18 cellular contexts compared by ENCODE assay signal in the genomic region with DNA sequence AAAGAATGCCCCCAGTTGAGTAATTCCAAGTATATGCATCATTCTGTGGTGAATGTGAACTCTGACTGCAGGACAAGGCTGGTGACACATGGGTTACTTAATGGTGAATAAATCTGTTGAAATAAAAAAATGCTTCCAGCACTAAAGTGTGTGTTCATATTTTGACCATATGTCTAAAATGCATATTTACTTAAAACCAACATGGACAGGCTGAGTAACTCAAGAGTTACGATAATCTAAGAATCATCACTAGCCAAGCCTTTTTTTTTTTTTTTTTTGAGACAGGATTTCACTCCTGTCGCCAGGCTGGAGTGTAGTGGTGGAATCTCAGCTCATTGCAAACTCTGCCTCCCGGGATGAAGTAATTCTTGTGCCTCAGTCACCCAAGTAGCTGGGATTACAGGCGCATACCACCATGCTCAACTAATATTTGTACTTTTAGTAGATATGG. TPM values are rescaled to one million over a fixed set of nuclear protein-coding genes. Genes with fewer than 3 reads are reported as not detected.
A peak's percentile ranks its signal among the peaks of the same experiment; 100 is the strongest.
DNase-seq lines count a peak whose midpoint lies in the region; ATAC-seq and TF ChIP-seq lines count a peak whose summit lies in the region.
"Had no signal": no experiment of that assay in that cellular context is flagged by ENCODE, and none has a peak within 500 bp of the region (broad histone marks: within the 10 kb centered on the region; RNA-seq: fewer than 3 reads in every experiment).

No MANE protein-coding gene starts in this region.

- no peak overlapping the region for H2BK5ac ChIP-seq in trophoblast cell (ENCODE audit: low read depth, low read length, poor library complexity)

- POLR2A ChIA-PET in Panc1 (lab: Charles Lee), result no interaction called here

- no peak overlapping the region for H2BK12ac ChIP-seq in trophoblast cell (ENCODE audit: low read length)

- H3K4me3 ChIP-seq in Panc1 (ENCODE audit: low read depth in 2 of 2, low read length in 2 of 2) (no peak overlapping the region), epithelial cell of esophagus (ENCODE audit: low read length) (no peak overlapping the region), trophoblast cell (ENCODE audit: low read depth, low read length) (no peak overlapping the region)

- H3K27ac Mint-ChIP-seq in activated naive CD4-positive, alpha-beta T cell treated with anti-CD3 and anti-CD28 coated beads, Interleukin-2, amount 50 U/mL, for 72 hours, result no peak overlapping the region
- H3K27ac Mint-ChIP-seq in activated T-helper 2 cell treated with anti-CD3 and anti-CD28 coated beads, Interferon-gamma antibody, Interleukin-2, Interleukin-4, amounts not matched to agents 10 μg/mL and 5 μg/mL and 100 μg/mL, durations not matched to agents 14 hours and 24 hours and 36 hours, result no peak overlapping the region
- H3K27ac Mint-ChIP-seq: activated naive CD4-positive, alpha-beta T cell treated with anti-CD3 and anti-CD28 coated beads, Interleukin-2, amount 50 U/mL, for 24 hours; CD8-positive, alpha-beta memory T cell; naive thymus-derived CD4-positive, alpha-beta T cell; stimulated activated naive CD8-positive, alpha-beta T cell treated with anti-CD3 and anti-CD28 coated beads, Interleukin-15, Interleukin-2, amounts not matched to agents 100 ng/mL and 50 ng/mL, for 24 hours had no signal

- BruUV-seq in Panc1 (replicated peaks; lab: Mats Ljungman, UMichigan), result no TSS peak

- no peak overlapping the region for H3K27ac ChIP-seq in Panc1 (ENCODE audit: low read length)
- no peak overlapping the region for H3K27ac ChIP-seq in trophoblast cell (ENCODE audit: low read depth, low read length)

- no peaks in the 10 kb centered on the region for H3K27me3 Mint-ChIP-seq in activated T-helper 2 cell treated with anti-CD3 and anti-CD28 coated beads, Interferon-gamma antibody, Interleukin-2, Interleukin-4, amounts not matched to agents 10 μg/mL and 5 μg/mL and 100 μg/mL, durations not matched to agents 14 hours and 24 hours and 36 hours (ENCODE audit: low read depth)

- no peaks in the 10 kb centered on the region for H3K4me1 ChIP-seq in Panc1 (ENCODE audit: control insufficient read depth, insufficient read depth, low read length)
- no peaks in the 10 kb centered on the region for H3K4me1 ChIP-seq in trophoblast cell (ENCODE audit: control insufficient read depth in 1 of 2, insufficient read depth in 2 of 2, low read length in 2 of 2)

- no peak overlapping the region for H3K9ac ChIP-seq in trophoblast cell (ENCODE audit: low read length)

- H3K27me3 ChIP-seq in Panc1 (ENCODE audit: control insufficient read depth, insufficient read depth, low read length) (no peaks in the 10 kb centered on the region), trophoblast cell (ENCODE audit: insufficient read depth, low read length) (no peaks in the 10 kb centered on the region)

- no peak overlapping the region for H4K8ac ChIP-seq in trophoblast cell (ENCODE audit: low read depth, low read length)

- WGBS in trophoblast cell (ENCODE audit: extremely low coverage, insufficient coverage, insufficient read length), result no CpG with 5 or more reads among the region's 4 CpGs

- no peak for ATAC-seq in Panc1
- no peak for ATAC-seq in activated naive CD4-positive, alpha-beta T cell treated with anti-CD3 and anti-CD28 coated beads, Interleukin-2, amount 50 U/mL, for 72 hours
- ATAC-seq in GM18861 (IDR thresholded peaks at IDR 0.05; ENCODE audit: unreplicated experiment), result no peak
- no peak for ATAC-seq in GM21526 (IDR thresholded peaks at IDR 0.05; ENCODE audit: low FRiP score, unreplicated experiment)
- ATAC-seq: left cardiac atrium; naive thymus-derived CD4-positive, alpha-beta T cell had no signal

- no peak overlapping the region for H2AFZ ChIP-seq in trophoblast cell (ENCODE audit: insufficient read depth, low read length, poor library complexity)

- no peak overlapping the region for H3K4ac ChIP-seq in trophoblast cell (ENCODE audit: low read depth, low read length)

- intact Hi-C loops in Panc1 (cut with micrococcal nuclease; ENCODE audit: unreplicated experiment), result no loop called here
- intact Hi-C loops in activated T-helper 2 cell treated with anti-CD3 and anti-CD28 coated beads, Interferon-gamma antibody, Interleukin-2, Interleukin-4, amounts not matched to agents 10 μg/mL and 5 μg/mL and 100 μg/mL, durations not matched to agents 14 hours and 24 hours and 36 hours (cut with micrococcal nuclease), result no loop called here

- no peak overlapping the region for H3K4me3 Mint-ChIP-seq in activated T-helper 2 cell treated with anti-CD3 and anti-CD28 coated beads, Interferon-gamma antibody, Interleukin-2, Interleukin-4, amounts not matched to agents 10 μg/mL and 5 μg/mL and 100 μg/mL, durations not matched to agents 14 hours and 24 hours and 36 hours (ENCODE audit: low read depth)
- H3K4me3 Mint-ChIP-seq: activated naive CD4-positive, alpha-beta T cell treated with anti-CD3 and anti-CD28 coated beads, Interleukin-2, amount 50 U/mL, for 24 hours; CD8-positive, alpha-beta memory T cell; naive thymus-derived CD4-positive, alpha-beta T cell; stimulated activated naive CD8-positive, alpha-beta T cell treated with anti-CD3 and anti-CD28 coated beads, Interleukin-15, Interleukin-2, amounts not matched to agents 100 ng/mL and 50 ng/mL, for 24 hours had no signal

- H3K18ac ChIP-seq in trophoblast cell (ENCODE audit: low read length), result no peak overlapping the region

- in situ Hi-C loops in Panc1 (cut with HindIII; ENCODE audit: low pct_unique_long_range_greater_than_20kb, low sequenced_read_pairs), result no loop called here

- H3K23ac ChIP-seq in trophoblast cell (ENCODE audit: low read length), result no peak overlapping the region

- H2BK120ac ChIP-seq in trophoblast cell (ENCODE audit: insufficient read depth, low read length, poor library complexity), result no peak overlapping the region

- no peak overlapping the region for H2AK5ac ChIP-seq in trophoblast cell (ENCODE audit: low read length)

- no peak overlapping the region for H4K91ac ChIP-seq in trophoblast cell (ENCODE audit: low read depth, low read length)

- H3K4me2 ChIP-seq in trophoblast cell (ENCODE audit: low read length), result no peak overlapping the region

- TF ChIP-seq CTCF in Panc1 (IDR thresholded peaks at IDR 0.05) (no peak), epithelial cell of esophagus (IDR thresholded peaks at IDR 0.05; ENCODE audit: insufficient read depth, low read depth, low read length, missing control alignments) (no peak)

- no peaks in the 10 kb centered on the region for H3K4me1 Mint-ChIP-seq in activated T-helper 2 cell treated with anti-CD3 and anti-CD28 coated beads, Interferon-gamma antibody, Interleukin-2, Interleukin-4, amounts not matched to agents 10 μg/mL and 5 μg/mL and 100 μg/mL, durations not matched to agents 14 hours and 24 hours and 36 hours (ENCODE audit: low read depth)
- H3K4me1 Mint-ChIP-seq: activated naive CD4-positive, alpha-beta T cell treated with anti-CD3 and anti-CD28 coated beads, Interleukin-2, amount 50 U/mL, for 24 hours; CD8-positive, alpha-beta memory T cell; naive thymus-derived CD4-positive, alpha-beta T cell had no signal

- H4K12ac ChIP-seq in trophoblast cell (ENCODE audit: low read depth, low read length), result no peak overlapping the region

- H3K79me1 ChIP-seq in trophoblast cell (ENCODE audit: low read length), result no peaks in the 10 kb centered on the region

- H3K9me3 Mint-ChIP-seq in activated naive CD4-positive, alpha-beta T cell treated with anti-CD3 and anti-CD28 coated beads, Interleukin-2, amount 50 U/mL, for 72 hours, result peaks cover 0 to 4% of the 10 kb centered on the region in 2 donors
- H3K9me3 Mint-ChIP-seq in activated T-helper 2 cell treated with anti-CD3 and anti-CD28 coated beads, Interferon-gamma antibody, Interleukin-2, Interleukin-4, amounts not matched to agents 10 μg/mL and 5 μg/mL and 100 μg/mL, durations not matched to agents 14 hours and 24 hours and 36 hours, result no peaks in the 10 kb centered on the region

- H3K9me3 ChIP-seq in Panc1 (ENCODE audit: control insufficient read depth, insufficient read depth, low read depth, low read length), result no peaks in the 10 kb centered on the region
- no peaks in the 10 kb centered on the region for H3K9me3 ChIP-seq in trophoblast cell (ENCODE audit: insufficient read depth, low read depth, low read length)

- H3K14ac ChIP-seq in trophoblast cell (ENCODE audit: low read length), result no peak overlapping the region

- no peaks in the 10 kb centered on the region for H3K79me2 ChIP-seq in trophoblast cell (ENCODE audit: control insufficient read depth, insufficient read depth, low read length, poor library complexity)

- no peaks in the 10 kb centered on the region for H3K36me3 Mint-ChIP-seq in activated naive CD4-positive, alpha-beta T cell treated with anti-CD3 and anti-CD28 coated beads, Interleukin-2, amount 50 U/mL, for 72 hours
- H3K36me3 Mint-ChIP-seq in activated T-helper 2 cell treated with anti-CD3 and anti-CD28 coated beads, Interferon-gamma antibody, Interleukin-2, Interleukin-4, amounts not matched to agents 10 μg/mL and 5 μg/mL and 100 μg/mL, durations not matched to agents 14 hours and 24 hours and 36 hours (ENCODE audit: low read depth), result no peaks in the 10 kb centered on the region
- H3K36me3 Mint-ChIP-seq: activated naive CD4-positive, alpha-beta T cell treated with anti-CD3 and anti-CD28 coated beads, Interleukin-2, amount 50 U/mL, for 24 hours; CD8-positive, alpha-beta memory T cell; naive thymus-derived CD4-positive, alpha-beta T cell had no signal

- no peaks in the 10 kb centered on the region for H3K36me3 ChIP-seq in Panc1 (ENCODE audit: control insufficient read depth, insufficient read depth, low read length)
- no peaks in the 10 kb centered on the region for H3K36me3 ChIP-seq in trophoblast cell (ENCODE audit: control insufficient read depth in 1 of 2, insufficient read depth in 2 of 2, low read length in 2 of 2)

- DNase-seq in EH (ENCODE audit: low read depth) (peak; percentile 98), Panc1 (ENCODE audit: low read depth, low spot score) (peak; percentile 12), epithelial cell of esophagus (ENCODE audit: low read depth) (peak; percentile 88), trophoblast cell (peak; percentile 78 to 91)
- no peak for DNase-seq in activated naive CD4-positive, alpha-beta T cell treated with anti-CD3 and anti-CD28 coated beads, Interleukin-2, amount 50 U/mL, for 72 hours (ENCODE audit: low spot score in 2 of 2)
- DNase-seq in activated T-helper 2 cell treated with anti-CD3 and anti-CD28 coated beads, Interferon-gamma antibody, Interleukin-2, Interleukin-4, amounts not matched to agents 10 μg/mL and 5 μg/mL and 100 μg/mL, durations not matched to agents 14 hours and 24 hours and 36 hours (ENCODE audit: low spot score), result no peak
- DNase-seq: CD8-positive, alpha-beta memory T cell; cortex of kidney; left cardiac atrium; naive thymus-derived CD4-positive, alpha-beta T cell; NCI-H1092 treated with DMSO at 0.1 percent for 48 hours; NCI-H524 treated with DMSO at 0.1 percent for 48 hours; Right ventricle myocardium superior had no signal

- CTCF ChIA-PET in Panc1 (lab: Charles Lee), result interaction anchor here (0.5 kb wide), 1 partner anchor 107 kb away, joined by 10 read pairs; no protein-coding TSS in a partner anchor

RNA-seq across cellular contexts. Expression of a gene that starts 47.1 kb away (rescaled TPM):
- 0.13 TPM for total RNA-seq in Panc1 (2021; ENCODE audit: unreplicated experiment)
- 0.17 TPM for polyA plus RNA-seq in Panc1 (2012; ENCODE audit: insufficient read length)
- polyA plus RNA-seq in trophoblast cell (2013), result 13.0 and 15.2 TPM in 2 replicates
- under 1 TPM; 0.08 to 0.27 TPM for total RNA-seq in activated naive CD4-positive, alpha-beta T cell treated with anti-CD3 and anti-CD28 coated beads, Interleukin-2, amount 50 U/mL, for 72 hours
- not detected in 2 replicates for total RNA-seq in activated T-helper 2 cell treated with anti-CD3 and anti-CD28 coated beads, Interferon-gamma antibody, Interleukin-2, Interleukin-4, amounts not matched to agents 10 μg/mL and 5 μg/mL and 100 μg/mL, durations not matched to agents 14 hours and 24 hours and 36 hours
- total RNA-seq: CD8-positive, alpha-beta memory T cell; HT-29; naive thymus-derived CD4-positive, alpha-beta T cell had no signal
- polyA plus RNA-seq: CD8-positive, alpha-beta memory T cell; naive thymus-derived CD4-positive, alpha-beta T cell had no signal

Comparison
In these comparisons a context has a peak if more than half of its experiments do, and no peak if none do; other contexts are left out.
1. DNase-seq: peak in EH (single experiment), Panc1 (single experiment), epithelial cell of esophagus (single experiment) and trophoblast cell (2 of 2); none in activated naive CD4-positive, alpha-beta T cell treated with anti-CD3 and anti-CD28 coated beads, Interleukin-2, amount 50 U/mL, for 72 hours (0 of 2) and activated T-helper 2 cell treated with anti-CD3 and anti-CD28 coated beads, Interferon-gamma antibody, Interleukin-2, Interleukin-4, amounts not matched to agents 10 μg/mL and 5 μg/mL and 100 μg/mL, durations not matched to agents 14 hours and 24 hours and 36 hours (single experiment).